Comparison of ENCODE assay signal across 1 cellular context in genomic region chr6:87199787-87200186, GRCh38.
TF ChIP-seq lines count a peak whose summit lies in the region.

No MANE protein-coding gene starts in this region.

TF ChIP-seq in GM12878, 131 proteins besides CTCF, POLR2A, EP300 and RAD21:
- TF ChIP-seq KAT2A (conservative IDR thresholded peaks at IDR 0.05; ENCODE audit: control insufficient read depth, low read depth, low read length), result no peak
- no peak for TF ChIP-seq SREBF2 (IDR thresholded peaks at IDR 0.05; ENCODE audit: low read length)
- TF ChIP-seq ZZZ3 (IDR thresholded peaks at IDR 0.05; ENCODE audit: control insufficient read depth, insufficient read length, low read depth), result no peak
- TF ChIP-seq RB1 (IDR thresholded peaks at IDR 0.05; ENCODE audit: borderline replicate concordance), result no peak
- no peak for TF ChIP-seq KLF5 (IDR thresholded peaks at IDR 0.05; ENCODE audit: partially characterized antibody)
- no peak for TF ChIP-seq STAT3 (IDR thresholded peaks at IDR 0.05; ENCODE audit: low read depth, low read length)
- TF ChIP-seq NBN (IDR thresholded peaks at IDR 0.05), result no peak
TF ChIP-seq in GM12878: peak in this region for 0.
